ENCODE assay signal across 19 cellular contexts in the genomic region with DNA sequence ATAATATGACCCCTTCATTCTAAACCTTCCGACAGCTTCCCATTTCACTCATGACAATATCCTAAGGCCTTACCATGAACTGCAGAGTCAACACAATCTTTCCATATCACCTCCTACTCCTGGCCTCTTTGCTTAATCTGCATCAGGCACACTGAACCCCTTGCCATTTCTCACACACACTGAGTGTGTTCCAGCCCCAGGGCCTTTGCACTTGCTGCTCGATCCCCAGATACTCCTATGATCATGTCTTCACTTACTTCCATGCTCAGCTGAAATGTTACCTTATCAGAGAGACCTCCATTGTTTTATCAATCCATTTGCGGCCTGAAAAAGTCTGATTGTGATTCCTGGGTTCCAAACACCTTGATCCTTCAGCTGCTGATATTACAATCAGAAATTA.
"Had no signal": no experiment of that assay in that cellular context is flagged by ENCODE, and none has a peak within 500 bp of the region (broad histone marks: within the 10 kb centered on the region; RNA-seq: fewer than 3 reads in every experiment).

No MANE protein-coding gene starts in this region.

- ATAC-seq: activated CD8-positive, alpha-beta T cell treated with anti-CD3 and anti-CD28 coated beads for 36 hours; activated T-cell treated with anti-CD3 and anti-CD28 coated beads, Interleukin-2, amount 50 U/mL, for 4 hours; gastroesophageal sphincter; naive thymus-derived CD4-positive, alpha-beta T cell had no signal

- H2AFZ ChIP-seq: parathyroid adenoma had no signal

- DNase-seq: activated CD8-positive, alpha-beta T cell treated with anti-CD3 and anti-CD28 coated beads for 36 hours; activated effector memory CD4-positive, alpha-beta T cell treated with Interleukin-2 at 50 U/mL for 16 hours; activated T-cell treated with anti-CD3 and anti-CD28 coated beads, Interleukin-2, amount 50 U/mL, for 4 hours; central memory CD4-positive, alpha-beta T cell; effector CD4-positive, alpha-beta T cell; naive thymus-derived CD4-positive, alpha-beta T cell; stimulated activated CD4-positive, alpha-beta T cell treated with anti-CD3 and anti-CD28 coated beads, Interleukin-2, amount 100 ng/mL, for 48 hours; transverse colon had no signal

- H3K27ac ChIP-seq: adrenal gland, coronary artery, gastroesophageal sphincter, heart right ventricle, parathyroid adenoma, transverse colon, vagina, VCaP had no signal

- H3K4me1 Mint-ChIP-seq: activated naive CD4-positive, alpha-beta T cell treated with anti-CD3 and anti-CD28 coated beads, Interleukin-2, amount 50 U/mL, for 24 hours had no signal

- H3K4me3 Mint-ChIP-seq: activated CD8-positive, alpha-beta T cell treated with anti-CD3 and anti-CD28 coated beads for 36 hours; activated naive CD4-positive, alpha-beta T cell treated with anti-CD3 and anti-CD28 coated beads, Interleukin-2, amount 50 U/mL, for 24 hours; activated T-cell treated with anti-CD3 and anti-CD28 coated beads, Interleukin-2, amount 50 U/mL, for 4 hours; naive thymus-derived CD4-positive, alpha-beta T cell; stimulated activated memory B cell treated with anti-CD40 and anti-IgM and Interleukin-4, amounts not matched to agents 10 μg/mL and 1 μg/mL and 100 μg/mL, for 72 hours had no signal

- H3K4me3 ChIP-seq: adrenal gland, coronary artery, gastroesophageal sphincter, heart right ventricle, mucosa of descending colon, transverse colon, vagina had no signal

- H3K27me3 ChIP-seq: adrenal gland, gastroesophageal sphincter, heart right ventricle, transverse colon, vagina had no signal

- H3K36me3 Mint-ChIP-seq: activated naive CD4-positive, alpha-beta T cell treated with anti-CD3 and anti-CD28 coated beads, Interleukin-2, amount 50 U/mL, for 24 hours; stimulated activated memory B cell treated with anti-CD40 and anti-IgM and Interleukin-4, amounts not matched to agents 10 μg/mL and 1 μg/mL and 100 μg/mL, for 72 hours had no signal

- FAIRE-seq: islet of Langerhans had no signal

- H3K4me1 ChIP-seq: adrenal gland had no signal

- H3K27ac Mint-ChIP-seq: activated CD8-positive, alpha-beta T cell treated with anti-CD3 and anti-CD28 coated beads for 36 hours; activated naive CD4-positive, alpha-beta T cell treated with anti-CD3 and anti-CD28 coated beads, Interleukin-2, amount 50 U/mL, for 24 hours; naive thymus-derived CD4-positive, alpha-beta T cell; stimulated activated memory B cell treated with anti-CD40 and anti-IgM and Interleukin-4, amounts not matched to agents 10 μg/mL and 1 μg/mL and 100 μg/mL, for 72 hours had no signal

- H3K27me3 Mint-ChIP-seq: activated naive CD4-positive, alpha-beta T cell treated with anti-CD3 and anti-CD28 coated beads, Interleukin-2, amount 50 U/mL, for 24 hours had no signal

- H3K9me3 Mint-ChIP-seq: activated CD8-positive, alpha-beta T cell treated with anti-CD3 and anti-CD28 coated beads for 36 hours; activated naive CD4-positive, alpha-beta T cell treated with anti-CD3 and anti-CD28 coated beads, Interleukin-2, amount 50 U/mL, for 24 hours; activated T-cell treated with anti-CD3 and anti-CD28 coated beads, Interleukin-2, amount 50 U/mL, for 4 hours; naive thymus-derived CD4-positive, alpha-beta T cell had no signal

- H3K79me2 ChIP-seq: parathyroid adenoma had no signal

- H3K36me3 ChIP-seq: adrenal gland, gastroesophageal sphincter, heart right ventricle, transverse colon, vagina had no signal

- H3K9ac ChIP-seq: parathyroid adenoma had no signal

- H3K9me3 ChIP-seq: adrenal gland, gastroesophageal sphincter, mucosa of descending colon, transverse colon, vagina had no signal
